In genomic region chr7:122460936-122461335, GRCh38 we compare ENCODE assay signal across 35 cellular contexts.
"Had no signal": no experiment of that assay in that cellular context is flagged by ENCODE, and none has a peak within 500 bp of the region (broad histone marks: within the 10 kb centered on the region; RNA-seq: fewer than 3 reads in every experiment).

No MANE protein-coding gene starts in this region.

- H3K36me3 Mint-ChIP-seq: activated CD4-positive, alpha-beta memory T cell treated with anti-CD3 and anti-CD28 coated beads for 36 hours; activated naive CD4-positive, alpha-beta T cell treated with anti-CD3 and anti-CD28 coated beads, Interleukin-2, amount 50 U/mL, for 72 hours; activated naive CD8-positive, alpha-beta T cell treated with anti-CD3 and anti-CD28 coated beads for 36 hours had no signal

- H3K27me3 Mint-ChIP-seq: activated B cell treated with CpG ODN at 0.5 μM for 24 hours; activated CD4-positive, alpha-beta memory T cell treated with anti-CD3 and anti-CD28 coated beads for 36 hours; activated CD4-positive, alpha-beta T cell treated with anti-CD3 and anti-CD28 coated beads, Interleukin-2, amount 10 ng/mL, durations not matched to agents 24 days and 14 days; activated CD8-positive, alpha-beta T cell treated with anti-CD3 and anti-CD28 coated beads for 36 hours; activated naive CD8-positive, alpha-beta T cell treated with anti-CD3 and anti-CD28 coated beads for 36 hours; activated T-helper 17 cell treated with anti-CD3 and anti-CD28 coated beads, Interleukin-2, amount 50 U/mL, for 72 hours had no signal

- H3K4me3 Mint-ChIP-seq: activated B cell treated with CpG ODN at 0.5 μM for 24 hours; activated CD4-positive, alpha-beta memory T cell treated with anti-CD3 and anti-CD28 coated beads for 36 hours; activated CD4-positive, alpha-beta T cell treated with anti-CD3 and anti-CD28 coated beads, Interleukin-2, amount 10 ng/mL, durations not matched to agents 24 days and 14 days; activated CD8-positive, alpha-beta T cell treated with anti-CD3 and anti-CD28 coated beads for 36 hours; activated naive CD4-positive, alpha-beta T cell treated with anti-CD3 and anti-CD28 coated beads for 36 hours; activated naive CD8-positive, alpha-beta T cell treated with anti-CD3 and anti-CD28 coated beads for 36 hours; activated T-cell treated with anti-CD3 and anti-CD28 coated beads, Interleukin-2, amount 50 U/mL, for 4 hours; activated T-cell treated with anti-CD3 and anti-CD28 coated beads, Interleukin-2, amount 50 U/mL, for 72 hours; activated T-helper 1 cell treated with anti-CD3 and anti-CD28 coated beads, Interleukin-12 subunit alpha, Interleukin-12 subunit beta, Interleukin-2, Interleukin-4 antibody, amounts not matched to agents 30 ng/mL and 10 ng/mL and 1 ng/mL, durations not matched to agents 14 hours and 24 hours and 36 hours; activated T-helper 17 cell treated with anti-CD3 and anti-CD28 coated beads, Interleukin-2, amount 50 U/mL, for 72 hours; T-helper 1 cell treated with Interleukin-12 subunit alpha and Interleukin-12 subunit beta and Interleukin-4 antibody, amounts not matched to agents 30 μg/mL and 1 μg/mL, for 36 hours; T-helper 2 cell treated with Interferon-gamma antibody and Interleukin-4, amounts not matched to agents 5 μg/mL and 100 μg/mL, for 36 hours had no signal

- H3K4me1 Mint-ChIP-seq: activated B cell treated with CpG ODN at 0.5 μM for 24 hours; activated CD4-positive, alpha-beta T cell treated with anti-CD3 and anti-CD28 coated beads, Interleukin-2, amount 10 ng/mL, durations not matched to agents 24 days and 14 days; activated naive CD8-positive, alpha-beta T cell treated with anti-CD3 and anti-CD28 coated beads for 36 hours; activated T-helper 17 cell treated with anti-CD3 and anti-CD28 coated beads, Interleukin-2, amount 50 U/mL, for 72 hours had no signal

- DNase-seq: activated B cell treated with CpG ODN at 0.5 μM for 24 hours; activated CD4-positive, alpha-beta memory T cell treated with anti-CD3 and anti-CD28 coated beads for 36 hours; activated CD4-positive, alpha-beta T cell treated with anti-CD3 and anti-CD28 coated beads for 4 hours; activated CD4-positive, alpha-beta T cell treated with anti-CD3 and anti-CD28 coated beads, Interleukin-2, amount 10 ng/mL, durations not matched to agents 24 days and 14 days; activated CD4-positive, alpha-beta T cell treated with anti-CD3 and anti-CD28 coated beads, Interleukin-2, amount 50 U/mL, for 1 hour; activated CD4-positive, alpha-beta T cell treated with anti-CD3 and anti-CD28 coated beads, Interleukin-2, amount 50 U/mL, for 4 hours; activated CD4-positive, CD25-positive, alpha-beta regulatory T cell treated with anti-CD3 and anti-CD28 coated beads, Interleukin-2, amount 50 U/mL, for 72 hours; activated CD8-positive, alpha-beta memory T cell treated with anti-CD3 and anti-CD28 coated beads, Interleukin-2, amount 50 U/mL, for 4 hours; activated CD8-positive, alpha-beta T cell treated with anti-CD3 and anti-CD28 coated beads for 36 hours; activated effector memory CD4-positive, alpha-beta T cell treated with anti-CD3 and anti-CD28 coated beads, Interleukin-2, amount 50 U/mL, for 16 hours; activated gamma-delta T cell treated with Interleukin-2 at 50 U/mL for 16 hours; activated naive CD4-positive, alpha-beta T cell; activated naive CD4-positive, alpha-beta T cell treated with anti-CD3 and anti-CD28 coated beads for 36 hours; activated naive CD4-positive, alpha-beta T cell treated with anti-CD3 and anti-CD28 coated beads, Interleukin-2, amount 50 U/mL, for 16 hours; activated naive CD8-positive, alpha-beta T cell treated with anti-CD3 and anti-CD28 coated beads for 36 hours; activated T-cell treated with anti-CD3 and anti-CD28 coated beads for 4 hours; activated T-cell treated with anti-CD3 and anti-CD28 coated beads, Interleukin-2, amount 50 U/mL, for 1 hour; activated T-cell treated with anti-CD3 and anti-CD28 coated beads, Interleukin-2, amount 50 U/mL, for 4 hours; activated T-cell treated with anti-CD3 and anti-CD28 coated beads, Interleukin-2, amount 50 U/mL, for 72 hours; adrenal gland; amniotic stem cell; aorta; body of pancreas; brain microvascular endothelial cell; central memory CD4-positive, alpha-beta T cell; T-helper 1 cell; T-helper 2 cell; T-helper 9 cell had no signal

- H3K27ac Mint-ChIP-seq: activated B cell treated with CpG ODN at 0.5 μM for 24 hours; activated CD4-positive, alpha-beta memory T cell treated with anti-CD3 and anti-CD28 coated beads for 36 hours; activated CD4-positive, alpha-beta T cell treated with anti-CD3 and anti-CD28 coated beads, Interleukin-2, amount 10 ng/mL, durations not matched to agents 24 days and 14 days; activated CD8-positive, alpha-beta T cell treated with anti-CD3 and anti-CD28 coated beads for 36 hours; activated naive CD4-positive, alpha-beta T cell treated with anti-CD3 and anti-CD28 coated beads for 36 hours; activated naive CD4-positive, alpha-beta T cell treated with anti-CD3 and anti-CD28 coated beads, Interleukin-2, amount 50 U/mL, for 72 hours; activated naive CD8-positive, alpha-beta T cell treated with anti-CD3 and anti-CD28 coated beads for 36 hours; activated T-cell treated with anti-CD3 and anti-CD28 coated beads, Interleukin-2, amount 50 U/mL, for 72 hours; activated T-helper 1 cell treated with anti-CD3 and anti-CD28 coated beads, Interleukin-12 subunit alpha, Interleukin-12 subunit beta, Interleukin-2, Interleukin-4 antibody, amounts not matched to agents 30 ng/mL and 10 ng/mL and 1 ng/mL, durations not matched to agents 14 hours and 24 hours and 36 hours; activated T-helper 17 cell treated with anti-CD3 and anti-CD28 coated beads, Interleukin-2, amount 50 U/mL, for 72 hours; T-helper 1 cell treated with Interleukin-12 subunit alpha and Interleukin-12 subunit beta and Interleukin-4 antibody, amounts not matched to agents 30 μg/mL and 1 μg/mL, for 36 hours; T-helper 2 cell treated with Interferon-gamma antibody and Interleukin-4, amounts not matched to agents 5 μg/mL and 100 μg/mL, for 36 hours had no signal

- H3K9me3 Mint-ChIP-seq: activated B cell treated with CpG ODN at 0.5 μM for 24 hours; activated CD4-positive, alpha-beta memory T cell treated with anti-CD3 and anti-CD28 coated beads for 36 hours; activated CD4-positive, alpha-beta T cell treated with anti-CD3 and anti-CD28 coated beads, Interleukin-2, amount 10 ng/mL, durations not matched to agents 24 days and 14 days; activated CD8-positive, alpha-beta T cell treated with anti-CD3 and anti-CD28 coated beads for 36 hours; activated naive CD4-positive, alpha-beta T cell treated with anti-CD3 and anti-CD28 coated beads, Interleukin-2, amount 50 U/mL, for 72 hours; activated T-cell treated with anti-CD3 and anti-CD28 coated beads, Interleukin-2, amount 50 U/mL, for 72 hours; activated T-helper 1 cell treated with anti-CD3 and anti-CD28 coated beads, Interleukin-12 subunit alpha, Interleukin-12 subunit beta, Interleukin-2, Interleukin-4 antibody, amounts not matched to agents 30 ng/mL and 10 ng/mL and 1 ng/mL, durations not matched to agents 14 hours and 24 hours and 36 hours; T-helper 1 cell treated with Interleukin-12 subunit alpha and Interleukin-12 subunit beta and Interleukin-4 antibody, amounts not matched to agents 30 μg/mL and 1 μg/mL, for 36 hours; T-helper 2 cell treated with Interferon-gamma antibody and Interleukin-4, amounts not matched to agents 5 μg/mL and 100 μg/mL, for 36 hours had no signal

- FAIRE-seq: astrocyte, TTC549 had no signal
